7 cellular contexts compared by ENCODE assay signal in the genomic region with DNA sequence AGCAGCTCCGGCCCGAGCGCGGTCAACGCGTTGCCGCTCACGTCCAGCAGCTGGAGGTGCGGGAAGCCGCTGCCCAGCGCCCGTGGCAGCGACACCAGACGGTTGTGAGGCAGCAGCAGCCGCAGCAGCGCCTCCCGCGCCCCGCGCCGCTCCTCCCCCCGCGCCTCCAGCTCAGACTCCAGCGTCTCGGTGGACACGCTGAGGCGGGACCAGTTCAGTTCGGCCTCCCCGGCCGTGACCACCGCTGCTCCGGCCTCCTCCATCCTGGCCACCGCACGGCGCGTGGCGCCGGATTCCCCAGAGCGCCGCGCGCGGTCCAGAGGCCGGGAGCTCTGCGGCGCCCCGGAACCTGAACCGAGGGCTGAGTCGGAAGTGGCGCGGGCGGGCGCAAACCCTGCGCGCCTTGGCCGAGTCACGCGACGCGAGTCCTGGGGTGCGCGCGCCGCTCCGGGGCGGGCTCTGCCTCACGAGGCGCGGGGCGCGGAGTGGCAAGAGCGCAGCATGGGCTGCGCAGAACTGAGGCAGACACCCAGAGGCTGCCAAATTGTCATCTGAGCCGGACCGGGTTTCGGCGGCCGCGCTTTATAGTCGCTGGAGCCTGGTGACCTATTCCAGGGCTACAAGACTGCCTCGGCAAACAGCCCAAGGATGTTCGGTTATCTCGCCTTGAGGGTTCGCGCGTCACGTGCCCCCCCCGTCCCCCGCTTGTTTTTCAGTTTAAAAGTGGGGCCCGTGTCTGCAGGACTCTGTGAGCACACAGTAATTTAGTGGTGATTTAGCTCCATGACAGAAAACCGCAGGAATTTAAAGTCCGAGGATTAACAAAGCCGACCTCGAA. TPM values are rescaled to one million over a fixed set of nuclear protein-coding genes. Genes with fewer than 3 reads are reported as not detected.
DNase-seq lines count a peak whose midpoint lies in the region; ATAC-seq and TF ChIP-seq lines count a peak whose summit lies in the region.

A gene (minus strand): TSS at position 374 of the 838 bp plus-strand sequence. CDS start 111 bp downstream, at position 263.

- peaks cover 39% of the 10 kb centered on the region for H3K79me2 ChIP-seq in hepatocyte

- in situ Hi-C loops in astrocyte of the cerebellum (cut with HindIII; ENCODE audit: low sequenced_read_pairs): no loop called here

- no peaks in the 10 kb centered on the region for H3K27me3 ChIP-seq in hepatocyte

- H3K36me3 ChIP-seq in hepatocyte (replicated peaks; ENCODE audit: insufficient read depth, low read depth): no peaks in the 10 kb centered on the region

- H4K20me1 ChIP-seq in hepatocyte (ENCODE audit: insufficient read depth, poor library complexity, severe bottlenecking): peaks cover 19% of the 10 kb centered on the region

- peak within 1 kb of the TSS; percentile 89 for H2AFZ ChIP-seq in hepatocyte

- ATAC-seq in GM18511 (IDR thresholded peaks at IDR 0.05; ENCODE audit: unreplicated experiment) (peak; percentile 87), HG03025 (IDR thresholded peaks at IDR 0.05; ENCODE audit: low FRiP score, unreplicated experiment) (peak; percentile 87)

- no peaks in the 10 kb centered on the region for H3K9me2 ChIP-seq in hepatocyte (replicated peaks; ENCODE audit: insufficient read depth)

- peak within 1 kb of the TSS; percentile 93 for H3K27ac ChIP-seq in hepatocyte

- TF ChIP-seq CTCF in astrocyte of the cerebellum (IDR thresholded peaks at IDR 0.05; ENCODE audit: low read depth, low read length, missing control alignments) (peak; percentile 21), hepatocyte (IDR thresholded peaks at IDR 0.05; ENCODE audit: poor library complexity) (peak; percentile 26), retinal pigment epithelial cell (conservative IDR thresholded peaks at IDR 0.05; ENCODE audit: low read depth, low read length) (peak; percentile 18)

- H3K4me2 ChIP-seq in hepatocyte: peak within 1 kb of the TSS; percentile 84

- no peaks in the 10 kb centered on the region for H3K9me3 ChIP-seq in hepatocyte (ENCODE audit: low read depth)

- H3K4me3 ChIP-seq in astrocyte of the cerebellum (ENCODE audit: low read depth, low read length) (peak within 1 kb of the TSS; percentile 80), hepatocyte (peak within 1 kb of the TSS; percentile 69), retinal pigment epithelial cell (ENCODE audit: low read length) (peak within 1 kb of the TSS; percentile 79)

- H3K4me1 ChIP-seq in hepatocyte (ENCODE audit: insufficient read depth): peaks cover 14% of the 10 kb centered on the region

- DNase-seq in NCI-H2029 (lab: John Stamatoyannopoulos, UW) (peak; percentile 95), T-helper 22 cell (ENCODE audit: low read depth) (peak; percentile 78), astrocyte of the cerebellum (ENCODE audit: low read depth) (peak; percentile 79), hepatocyte (ENCODE audit: low spot score) (peak; percentile 98), retinal pigment epithelial cell (ENCODE audit: low read depth) (peak; percentile 66)

- 2% methylated on average over 79 of the region's 94 CpGs for WGBS in hepatocyte (ENCODE audit: low lambda C conversion rate, missing lambda C conversion rate)

RNA-seq across cellular contexts. Expression of the gene that starts here (rescaled TPM):
- total RNA-seq in hepatocyte: 33.6 and 34.7 TPM in 2 replicates
- 8.1 and 8.8 TPM in 2 replicates for polyA plus RNA-seq in hepatocyte

Comparison
In these comparisons a context has a peak if more than half of its experiments do, and no peak if none do; other contexts are left out.
1. Peak in every context shown above with its lines: DNase-seq, ATAC-seq, H3K4me3 ChIP-seq and H3K27ac ChIP-seq.